8 cellular contexts compared by ENCODE assay signal in the genomic region with DNA sequence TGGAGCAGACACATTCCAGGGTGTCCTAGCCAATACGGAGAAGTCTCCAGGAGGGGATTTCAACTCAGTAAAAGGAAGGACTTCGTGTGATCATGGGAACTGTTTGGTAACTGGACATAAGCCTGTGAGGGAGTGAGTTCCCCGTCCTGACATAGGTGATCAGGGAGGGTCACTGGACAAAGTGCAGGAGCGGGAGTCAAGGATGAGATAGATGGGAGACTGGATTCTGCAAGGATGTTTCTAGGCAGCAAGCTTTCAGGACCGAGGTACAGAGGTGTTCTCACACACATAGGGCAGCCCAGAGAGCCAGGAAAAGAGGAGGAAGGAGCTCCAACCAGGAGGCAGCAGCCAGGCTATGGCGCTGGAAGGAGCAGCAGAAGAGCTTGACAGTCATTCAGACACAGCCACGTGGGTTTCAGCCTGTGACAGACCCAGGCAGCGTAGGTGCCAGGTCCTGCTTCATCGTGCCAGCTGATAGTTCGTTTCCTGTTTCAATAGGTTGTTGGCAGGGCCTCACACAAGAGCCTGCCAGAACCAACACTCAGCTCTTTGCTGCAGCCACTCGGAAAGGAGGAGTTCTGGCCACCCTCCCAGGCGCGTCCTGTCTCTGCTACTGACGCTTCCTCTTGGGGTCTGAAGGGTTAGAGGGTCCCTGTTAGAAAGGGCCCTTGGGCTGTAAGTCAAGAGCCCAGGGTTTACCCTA.
DNase-seq lines count a peak whose midpoint lies in the region; ATAC-seq and TF ChIP-seq lines count a peak whose summit lies in the region.

No MANE protein-coding gene starts in this region.

- H3K36me3 ChIP-seq in PC-3 (ENCODE audit: low read depth, low read length) = no peaks in the 10 kb centered on the region

- no peak overlapping the region for H3K27ac ChIP-seq in PC-3 (ENCODE audit: low read length)

- BruUV-seq in PC-3 (replicated peaks; lab: Mats Ljungman, UMichigan) = no TSS peak

- CTCF ChIA-PET in PC-3 (lab: Charles Lee) = no interaction called here

- POLR2A ChIA-PET in PC-3 (lab: Charles Lee; ENCODE audit: unreplicated experiment) = no interaction called here

- H2AFZ ChIP-seq in PC-3 (ENCODE audit: low read length) = no peak overlapping the region

- no peaks in the 10 kb centered on the region for H3F3A ChIP-seq in PC-3 (ENCODE audit: low read length, unreplicated experiment)

- TF ChIP-seq CTCF in PC-3 (conservative IDR thresholded peaks at IDR 0.05; ENCODE audit: low read depth, low read length) (no peak), fibroblast of pulmonary artery (IDR thresholded peaks at IDR 0.05; ENCODE audit: low read length, missing control alignments) (peak; percentile 9)

- H3K4me3 ChIP-seq in PC-3 (ENCODE audit: low read length) (no peak overlapping the region), fibroblast of pulmonary artery (replicated peaks; ENCODE audit: low read depth, low read length) (no peak overlapping the region)

- no peaks in the 10 kb centered on the region for H3K27me3 ChIP-seq in PC-3 (ENCODE audit: low read length)

- H3K9me3 ChIP-seq in PC-3 (ENCODE audit: low read length) = no peaks in the 10 kb centered on the region

- peak; percentile 37; the same call in 1 of the 2 replicates for ATAC-seq in PC-3

- H3K4me2 ChIP-seq in PC-3 (ENCODE audit: low read length) = no peak overlapping the region

- peak; percentile 94 for DNase-seq in DMS79 treated with DMSO at 0.1 percent for 48 hours (lab: John Stamatoyannopoulos, UW)
- peak; percentile 5 for DNase-seq in PC-3
- peak; percentile 90 for DNase-seq in fibroblast of pulmonary artery (ENCODE audit: low read depth)
- DNase-seq in pons (ENCODE audit: low spot score) = peak; percentile 91
- no peak for DNase-seq in SKM-1 (lab: John Stamatoyannopoulos, UW; ENCODE audit: unreplicated experiment)
- DNase-seq in stimulated activated naive CD4-positive, alpha-beta T cell (lab: John Stamatoyannopoulos, UW) = no peak
- DNase-seq in erythroblast (lab: John Stamatoyannopoulos, UW) = no peak
- no peak for DNase-seq in SKM-1 treated with dmso at 0.1 percent for 144 hours (lab: John Stamatoyannopoulos, UW; ENCODE audit: unreplicated experiment)

- no peak for TF ChIP-seq POLR2A in erythroblast (IDR thresholded peaks at IDR 0.05; ENCODE audit: low read length)

- H3K79me2 ChIP-seq in PC-3 (ENCODE audit: low read length) = no peaks in the 10 kb centered on the region

- H3K4me1 ChIP-seq in PC-3 (ENCODE audit: insufficient read depth, low read length) = no peaks in the 10 kb centered on the region

- no peaks in the 10 kb centered on the region for H4K20me1 ChIP-seq in PC-3 (ENCODE audit: low read length)

- intact Hi-C loops in PC-3 (cut with micrococcal nuclease) = no loop called here

- no peak overlapping the region for H3K9ac ChIP-seq in PC-3 (ENCODE audit: low read length)

- no peaks in the 10 kb centered on the region for H3K9me2 ChIP-seq in PC-3 (replicated peaks; ENCODE audit: low read length)

Comparison
In these comparisons a context has a peak if more than half of its experiments do, and no peak if none do; other contexts are left out.
1. DNase-seq: peak in DMS79 treated with DMSO at 0.1 percent for 48 hours (single experiment), PC-3 (single experiment), fibroblast of pulmonary artery (single experiment) and pons (single experiment); none in SKM-1 (single experiment), stimulated activated naive CD4-positive, alpha-beta T cell (0 of 6), erythroblast (0 of 2) and SKM-1 treated with dmso at 0.1 percent for 144 hours (single experiment).